ENCODE assay signal across 9 cellular contexts in the genomic region with DNA sequence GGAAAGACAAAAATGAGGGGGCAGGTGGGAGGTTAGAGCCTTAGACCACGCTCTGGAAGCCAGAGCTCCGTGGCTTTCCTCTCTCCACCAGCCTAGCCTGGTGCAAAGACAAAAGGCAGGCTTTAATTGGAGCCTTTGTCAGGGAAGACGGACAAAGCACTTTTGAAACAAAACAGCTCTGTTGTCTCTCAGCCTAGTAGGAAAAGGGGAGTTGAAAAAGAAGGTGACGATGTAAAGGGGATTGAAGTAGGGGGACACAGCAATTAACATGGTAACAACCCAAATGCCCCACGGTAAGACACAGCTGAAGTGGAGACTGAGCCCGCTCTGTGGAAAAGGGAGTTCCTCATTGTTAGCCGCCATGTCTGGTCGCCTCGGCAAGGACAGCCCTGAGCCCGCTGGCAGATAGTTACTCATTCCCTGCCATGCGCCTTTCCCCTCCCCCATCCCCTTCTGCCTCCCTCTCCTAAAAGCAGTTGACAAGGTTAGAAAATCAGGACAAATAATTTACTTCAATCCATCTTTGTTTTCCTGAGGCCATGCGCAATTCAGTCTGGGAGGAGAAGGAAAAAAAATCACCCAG.
DNase-seq lines count a peak whose midpoint lies in the region; ATAC-seq and TF ChIP-seq lines count a peak whose summit lies in the region.
"Had no signal": no experiment of that assay in that cellular context is flagged by ENCODE, and none has a peak within 500 bp of the region (broad histone marks: within the 10 kb centered on the region; RNA-seq: fewer than 3 reads in every experiment).

No MANE protein-coding gene starts in this region.

- peaks cover 6% of the 10 kb centered on the region for H3K4me1 Mint-ChIP-seq in activated CD4-positive, alpha-beta T cell treated with anti-CD3 and anti-CD28 coated beads for 36 hours
- H3K4me1 Mint-ChIP-seq in mesothelial cell of epicardium = peaks cover 13% of the 10 kb centered on the region
- H3K4me1 Mint-ChIP-seq in CD8-positive, alpha-beta memory T cell = peaks cover 9 to 12% (median 10%) of the 10 kb centered on the region in 3 donors

- POLR2A ChIA-PET in activated CD4-positive, alpha-beta T cell treated with anti-CD3 and anti-CD28 coated beads for 36 hours (lab: Charles Lee) = no interaction called here
- POLR2A ChIA-PET in CD8-positive, alpha-beta memory T cell (lab: Charles Lee) = no interaction called here

- H3K36me3 Mint-ChIP-seq in activated CD4-positive, alpha-beta T cell treated with anti-CD3 and anti-CD28 coated beads for 36 hours (ENCODE audit: low read depth) = no peaks in the 10 kb centered on the region
- H3K36me3 Mint-ChIP-seq in mesothelial cell of epicardium = no peaks in the 10 kb centered on the region
- peaks cover 0 to 13% (median 3%) of the 10 kb centered on the region in 3 donors for H3K36me3 Mint-ChIP-seq in CD8-positive, alpha-beta memory T cell

- intact Hi-C loops in activated CD4-positive, alpha-beta T cell treated with anti-CD3 and anti-CD28 coated beads for 36 hours (cut with DNase I, micrococcal nuclease) = no loop called here
- intact Hi-C loops in tibial artery (cut with DNase I; ENCODE audit: low total_unique reads) = no loop called here

- TF ChIP-seq CTCF in mesothelial cell of epicardium (IDR thresholded peaks at IDR 0.05; ENCODE audit: unreplicated experiment) (no peak), tibial artery (IDR thresholded peaks at IDR 0.05) (no peak)

- H3K4me1 ChIP-seq in tibial artery = peaks cover 0 to 96% (median 72%) of the 10 kb centered on the region in 4 donors
- H3K4me1 ChIP-seq in CD8-positive, alpha-beta memory T cell (ENCODE audit: insufficient read depth, low read length) = peaks cover 12% of the 10 kb centered on the region

- H3K4me3 ChIP-seq in tibial artery = no peak overlapping the region
- no peak overlapping the region for H3K4me3 ChIP-seq in CD8-positive, alpha-beta memory T cell (ENCODE audit: low read length)

- H3K27me3 Mint-ChIP-seq in activated CD4-positive, alpha-beta T cell treated with anti-CD3 and anti-CD28 coated beads for 36 hours = no peaks in the 10 kb centered on the region
- H3K27me3 Mint-ChIP-seq in mesothelial cell of epicardium (ENCODE audit: low read depth) = no peaks in the 10 kb centered on the region
- no peaks in the 10 kb centered on the region for H3K27me3 Mint-ChIP-seq in CD8-positive, alpha-beta memory T cell

- peak; percentile 30 for DNase-seq in activated CD4-positive, alpha-beta T cell treated with anti-CD3 and anti-CD28 coated beads for 36 hours
- DNase-seq in activated CD4-positive, alpha-beta T cell treated with anti-CD3 and anti-CD28 coated beads for 1 hour = no peak
- DNase-seq in caudate nucleus (lab: John Stamatoyannopoulos, UW) = peak in 50 of 61 donors; percentile 26 to 85 (median 58)
- DNase-seq in mesothelial cell of epicardium (ENCODE audit: low spot score in 2 of 2, unreplicated experiment in 2 of 2) = no peak
- peak; percentile 45 to 64 for DNase-seq in tibial artery
- no peak for DNase-seq in SW480 (ENCODE audit: low spot score)
- no peak for DNase-seq in CD8-positive, alpha-beta memory T cell
- DNase-seq: SW 1271 had no signal

- H3K9me3 Mint-ChIP-seq in activated CD4-positive, alpha-beta T cell treated with anti-CD3 and anti-CD28 coated beads for 36 hours (ENCODE audit: low read depth) = no peaks in the 10 kb centered on the region
- no peaks in the 10 kb centered on the region for H3K9me3 Mint-ChIP-seq in mesothelial cell of epicardium
- no peaks in the 10 kb centered on the region for H3K9me3 Mint-ChIP-seq in CD8-positive, alpha-beta memory T cell

- H3K27ac Mint-ChIP-seq in activated CD4-positive, alpha-beta T cell treated with anti-CD3 and anti-CD28 coated beads for 36 hours = no peak overlapping the region
- no peak overlapping the region for H3K27ac Mint-ChIP-seq in mesothelial cell of epicardium
- peak overlapping the region in 1 of 8 donors; percentile 52 for H3K27ac Mint-ChIP-seq in CD8-positive, alpha-beta memory T cell

- peaks cover 0 to 5% (median 0%) of the 10 kb centered on the region in 3 donors for H3K36me3 ChIP-seq in tibial artery
- H3K36me3 ChIP-seq in CD8-positive, alpha-beta memory T cell (ENCODE audit: insufficient read depth, low read length) = no peaks in the 10 kb centered on the region

- ATAC-seq in activated CD4-positive, alpha-beta T cell treated with anti-CD3 and anti-CD28 coated beads for 36 hours = peak; percentile 18
- ATAC-seq in GM19351 (IDR thresholded peaks at IDR 0.05; ENCODE audit: unreplicated experiment) = no peak

- no peaks in the 10 kb centered on the region for H3K27me3 ChIP-seq in tibial artery
- H3K27me3 ChIP-seq in CD8-positive, alpha-beta memory T cell (ENCODE audit: insufficient read depth, low read length, poor library complexity, severe bottlenecking) = no peaks in the 10 kb centered on the region

- no peaks in the 10 kb centered on the region for H3K9me3 ChIP-seq in tibial artery
- H3K9me3 ChIP-seq in CD8-positive, alpha-beta memory T cell (ENCODE audit: low read length) = no peaks in the 10 kb centered on the region

- CTCF ChIA-PET in activated CD4-positive, alpha-beta T cell treated with anti-CD3 and anti-CD28 coated beads for 36 hours (lab: Charles Lee) = interaction anchor here (0.9 to 2.2 kb wide), 3 partner anchors 10 to 227 kb away, joined by 4 to 5 read pairs (median 4); no protein-coding TSS in a partner anchor
- CTCF ChIA-PET in CD8-positive, alpha-beta memory T cell (lab: Charles Lee) = no interaction called here

- no peak overlapping the region for H3K4me3 Mint-ChIP-seq in activated CD4-positive, alpha-beta T cell treated with anti-CD3 and anti-CD28 coated beads for 36 hours
- peak overlapping the region; percentile 9 for H3K4me3 Mint-ChIP-seq in mesothelial cell of epicardium
- H3K4me3 Mint-ChIP-seq in CD8-positive, alpha-beta memory T cell = peak overlapping the region in 1 of 7 donors; percentile 56

- H3K27ac ChIP-seq in caudate nucleus (ENCODE audit: low read depth, low read length) = peak overlapping the region; percentile 98
- peak overlapping the region; percentile 64 to 73 for H3K27ac ChIP-seq in tibial artery
- H3K27ac ChIP-seq in CD8-positive, alpha-beta memory T cell (ENCODE audit: low read depth, low read length) = no peak overlapping the region

Comparison
In these comparisons a context has a peak if more than half of its experiments do, and no peak if none do; other contexts are left out.
1. DNase-seq: peak in activated CD4-positive, alpha-beta T cell treated with anti-CD3 and anti-CD28 coated beads for 36 hours (single experiment), caudate nucleus (50 of 61) and tibial artery (2 of 2); none in activated CD4-positive, alpha-beta T cell treated with anti-CD3 and anti-CD28 coated beads for 1 hour (single experiment), mesothelial cell of epicardium (0 of 2), SW480 (single experiment) and CD8-positive, alpha-beta memory T cell (0 of 5).